ENCODE assay signal across 39 cellular contexts in genomic region chr4:136156947-136157346, GRCh38.
"Had no signal": no experiment of that assay in that cellular context is flagged by ENCODE, and none has a peak within 500 bp of the region (broad histone marks: within the 10 kb centered on the region; RNA-seq: fewer than 3 reads in every experiment).

No MANE protein-coding gene starts in this region.

- H3K9me3 ChIP-seq: MG63, Peyer's patch had no signal

- ATAC-seq: activated CD8-positive, alpha-beta memory T cell treated with anti-CD3 and anti-CD28 coated beads, Interleukin-2, amount 10 ng/mL, durations not matched to agents 7 days and 5 days; activated T-helper 17 cell treated with anti-CD3 and anti-CD28 coated beads, Interleukin-2, amount 50 U/mL, for 72 hours; PC-3; Right ventricle myocardium inferior; SK-N-SH treated with all-trans-retinoic acid at 6 μM for 48 hours had no signal

- H3K4me3 ChIP-seq: MG63, Peyer's patch had no signal

- H3K4me1 ChIP-seq: Peyer's patch had no signal

- H3K27ac Mint-ChIP-seq: activated CD4-positive, alpha-beta memory T cell treated with anti-CD3 and anti-CD28 coated beads, Interleukin-2, amount 10 ng/mL, durations not matched to agents 7 days and 5 days; activated CD8-positive, alpha-beta memory T cell treated with anti-CD3 and anti-CD28 coated beads, Interleukin-2, amount 10 ng/mL, durations not matched to agents 7 days and 5 days; activated naive CD8-positive, alpha-beta T cell treated with anti-CD3 and anti-CD28 coated beads for 36 hours; activated T-helper 17 cell treated with anti-CD3 and anti-CD28 coated beads, Interleukin-2, amount 50 U/mL, for 72 hours had no signal

- H3K27me3 ChIP-seq: brain microvascular endothelial cell, MG63, Peyer's patch had no signal

- H3K4me3 Mint-ChIP-seq: activated CD4-positive, alpha-beta memory T cell treated with anti-CD3 and anti-CD28 coated beads, Interleukin-2, amount 10 ng/mL, durations not matched to agents 7 days and 5 days; activated CD8-positive, alpha-beta memory T cell treated with anti-CD3 and anti-CD28 coated beads, Interleukin-2, amount 10 ng/mL, durations not matched to agents 7 days and 5 days; activated naive CD8-positive, alpha-beta T cell treated with anti-CD3 and anti-CD28 coated beads for 36 hours; activated T-helper 17 cell treated with anti-CD3 and anti-CD28 coated beads, Interleukin-2, amount 50 U/mL, for 72 hours had no signal

- H3K36me3 ChIP-seq: brain microvascular endothelial cell, MG63, Peyer's patch had no signal

- H3K4me1 Mint-ChIP-seq: activated CD4-positive, alpha-beta memory T cell treated with anti-CD3 and anti-CD28 coated beads, Interleukin-2, amount 10 ng/mL, durations not matched to agents 7 days and 5 days; activated CD8-positive, alpha-beta memory T cell treated with anti-CD3 and anti-CD28 coated beads, Interleukin-2, amount 10 ng/mL, durations not matched to agents 7 days and 5 days; activated naive CD8-positive, alpha-beta T cell treated with anti-CD3 and anti-CD28 coated beads for 36 hours; activated T-helper 17 cell treated with anti-CD3 and anti-CD28 coated beads, Interleukin-2, amount 50 U/mL, for 72 hours had no signal

- H3K36me3 Mint-ChIP-seq: activated CD8-positive, alpha-beta memory T cell treated with anti-CD3 and anti-CD28 coated beads, Interleukin-2, amount 10 ng/mL, durations not matched to agents 7 days and 5 days; activated naive CD8-positive, alpha-beta T cell treated with anti-CD3 and anti-CD28 coated beads for 36 hours had no signal

- H3K27me3 Mint-ChIP-seq: activated CD4-positive, alpha-beta memory T cell treated with anti-CD3 and anti-CD28 coated beads, Interleukin-2, amount 10 ng/mL, durations not matched to agents 7 days and 5 days; activated CD8-positive, alpha-beta memory T cell treated with anti-CD3 and anti-CD28 coated beads, Interleukin-2, amount 10 ng/mL, durations not matched to agents 7 days and 5 days; activated naive CD8-positive, alpha-beta T cell treated with anti-CD3 and anti-CD28 coated beads for 36 hours; activated T-helper 17 cell treated with anti-CD3 and anti-CD28 coated beads, Interleukin-2, amount 50 U/mL, for 72 hours had no signal

- H3K27ac ChIP-seq: brain microvascular endothelial cell, Peyer's patch, VCaP had no signal

- DNase-seq: activated CD4-positive, alpha-beta memory T cell treated with anti-CD3 and anti-CD28 coated beads, Interleukin-2, amount 10 ng/mL, durations not matched to agents 7 days and 5 days; activated CD4-positive, alpha-beta T cell treated with anti-CD3 and anti-CD28 coated beads for 1 hour; activated CD4-positive, alpha-beta T cell treated with anti-CD3 and anti-CD28 coated beads for 48 hours; activated CD4-positive, CD25-positive, alpha-beta regulatory T cell; activated CD8-positive, alpha-beta memory T cell treated with anti-CD3 and anti-CD28 coated beads for 24 hours; activated CD8-positive, alpha-beta memory T cell treated with anti-CD3 and anti-CD28 coated beads, Interleukin-2, amount 10 ng/mL, durations not matched to agents 7 days and 5 days; activated CD8-positive, alpha-beta memory T cell treated with anti-CD3 and anti-CD28 coated beads, Interleukin-2, amount 50 U/mL, for 48 hours; activated effector memory CD4-positive, alpha-beta T cell treated with anti-CD3 and anti-CD28 coated beads, Interleukin-2, amount 50 U/mL, for 16 hours; activated naive CD4-positive, alpha-beta T cell; activated naive CD4-positive, alpha-beta T cell treated with anti-CD3 and anti-CD28 coated beads, Interleukin-2, amount 50 U/mL, for 16 hours; activated naive CD8-positive, alpha-beta T cell treated with anti-CD3 and anti-CD28 coated beads for 36 hours; activated T-cell treated with anti-CD3 and anti-CD28 coated beads, Interleukin-2, amount 50 U/mL, for 48 hours; amniotic stem cell; aorta; brain microvascular endothelial cell; central memory CD4-positive, alpha-beta T cell; Kasumi-1; MG63; NCI-H1048; NCI-H1105 treated with DMSO at 0.1 percent for 48 hours; NCI-H1436; NCI-H1694; NCI-H1930; NCI-H2081 treated with DMSO at 0.1 percent for 48 hours; NCI-H345; NCI-H524 treated with DMSO at 0.1 percent for 48 hours; NCI-H748 treated with DMSO at 0.1 percent for 48 hours; PC-3; Peyer's patch; RPMI8226; SIG-M5; SW 1271; T-helper 1 cell; T-helper 2 cell; T-helper 9 cell had no signal
